7 cellular contexts compared by ENCODE assay signal in the genomic region with DNA sequence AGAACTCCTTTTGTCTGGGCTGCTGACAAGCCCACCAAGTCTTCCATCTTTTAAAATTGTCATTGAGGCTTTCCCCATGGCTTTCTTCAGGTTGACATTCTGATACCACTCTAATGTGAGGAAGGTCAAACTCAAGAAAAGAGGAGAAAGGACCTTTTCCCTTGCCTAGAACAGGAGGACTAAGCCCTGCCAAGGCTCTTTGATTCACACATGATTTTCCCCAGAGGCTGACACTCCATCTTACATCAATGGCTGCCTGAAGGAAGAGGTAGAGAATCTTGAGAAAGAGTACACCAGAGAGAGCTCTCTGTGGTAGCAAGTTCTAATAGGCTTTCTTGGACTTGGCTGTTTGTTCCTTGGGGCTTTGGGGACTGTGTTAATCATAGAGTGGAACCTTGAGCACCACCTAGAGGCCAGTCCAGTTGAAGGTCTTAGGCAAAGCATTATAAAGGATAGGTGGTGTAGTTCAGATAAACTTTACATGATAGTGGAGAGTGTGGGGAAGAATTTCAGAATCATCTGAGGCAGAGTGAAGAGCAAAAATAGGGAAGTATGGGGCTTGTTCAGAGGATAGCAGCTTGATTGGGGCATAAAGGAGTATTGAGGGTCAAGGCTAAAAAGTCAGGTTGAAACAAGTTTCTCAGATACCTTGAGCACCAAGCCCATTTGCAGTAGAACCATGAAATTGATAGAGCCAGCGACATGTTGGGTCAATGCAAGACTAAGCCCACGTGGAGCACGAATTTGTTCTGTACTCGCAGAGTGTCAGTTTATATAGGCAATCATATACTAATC. TPM values are rescaled to one million over a fixed set of nuclear protein-coding genes. Genes with fewer than 3 reads are reported as not detected.
A peak's percentile ranks its signal among the peaks of the same experiment; 100 is the strongest.
DNase-seq lines count a peak whose midpoint lies in the region; ATAC-seq and TF ChIP-seq lines count a peak whose summit lies in the region.

No MANE protein-coding gene starts in this region.

- no peaks in the 10 kb centered on the region for H3K9me2 ChIP-seq in HCT116 (ENCODE audit: insufficient read depth)

- H3K27ac ChIP-seq in HCT116 (ENCODE audit: low read depth, low read length) (no peak overlapping the region), VCaP (no peak overlapping the region)

- TF ChIP-seq POLR2A in HCT116 (IDR thresholded peaks at IDR 0.05; ENCODE audit: borderline replicate concordance, extremely low read depth, insufficient read depth, insufficient read length), result no peak

- H3K4me1 ChIP-seq in HCT116 (ENCODE audit: control insufficient read depth in 1 of 2, insufficient read depth in 2 of 2, low read length in 2 of 2), result no peaks in the 10 kb centered on the region

- H3K79me2 ChIP-seq in HCT116 (ENCODE audit: insufficient read depth, low read length), result no peaks in the 10 kb centered on the region

- RAD21 ChIA-PET in HCT116 (lab: Charles Lee; ENCODE audit: low non-redundant PET in 1 of 2, low total read pairs in 2 of 2, uncharacterized antibody in 2 of 2, unreplicated experiment in 2 of 2), result no interaction called here

- POLR2A ChIA-PET in HCT116 (lab: Charles Lee), result no interaction called here

- no peak overlapping the region for H3K4me3 ChIP-seq in HCT116 (replicated peaks in 1 of 2; ENCODE audit: low read depth in 1 of 2, low read length in 2 of 2)

- intact Hi-C loops in HCT116 (cut with micrococcal nuclease), result loop anchor here (2.0 to 10.0 kb wide), 2 partner anchors 453 to 481 kb away; no protein-coding TSS in a partner anchor
- intact Hi-C loops in left colon (cut with DNase I, micrococcal nuclease), result loop anchor here in 1 of 2 donors (10.0 kb wide), 1 partner anchor 151 kb away; no protein-coding TSS in a partner anchor

- H3K4me2 ChIP-seq in HCT116 (ENCODE audit: low read length), result no peak overlapping the region

- no peak overlapping the region for H3K9ac ChIP-seq in HCT116 (ENCODE audit: low read length)

- TF ChIP-seq RAD21 in HCT116 (IDR thresholded peaks at IDR 0.05; ENCODE audit: low read depth), result peak; percentile 71

- no peaks in the 10 kb centered on the region for H3K27me3 ChIP-seq in HCT116 (ENCODE audit: insufficient read depth, low read length)

- no peak overlapping the region for H2AFZ ChIP-seq in HCT116 (ENCODE audit: low read depth, low read length, poor library complexity, severe bottlenecking)

- BruUV-seq in HCT116 (replicated peaks; lab: Mats Ljungman, UMichigan), result no TSS peak

- H3K36me3 ChIP-seq in HCT116 (ENCODE audit: control insufficient read depth in 1 of 2, insufficient read depth in 2 of 2, low read length in 2 of 2), result peaks cover 13 to 18% of the 10 kb centered on the region in 2 experiments; a peak in 2 of 4 replicates

- CTCF ChIA-PET in HCT116 (lab: Charles Lee), result interaction anchor here (0.7 to 2.8 kb wide), 3 partner anchors 133 to 453 kb away, joined by 4 to 18 read pairs (median 5); a partner anchor contains a TSS

- peak; percentile 95 for ATAC-seq in HCT116
- ATAC-seq in left colon, result peak; percentile 90

- DNase-seq in HCT116 (ENCODE audit: low read depth, low spot score) (peak; percentile 45), NCI-H1105 treated with DMSO at 0.1 percent for 48 hours (lab: John Stamatoyannopoulos, UW) (peak; percentile 39), left colon (peak; percentile 37 to 79)
- DNase-seq in central memory CD4-positive, alpha-beta T cell, result peak; percentile 46
- DNase-seq in stimulated activated CD4-positive, alpha-beta T cell treated with anti-CD3 and anti-CD28 coated beads, TNF-alpha, amount 100 ng/mL, for 48 hours (ENCODE audit: low read depth in 3 of 3), result peak; percentile 17 to 65 (median 17)

- H4K20me1 ChIP-seq in HCT116 (ENCODE audit: insufficient read depth), result no peaks in the 10 kb centered on the region

- TF ChIP-seq CTCF in GM12874 (IDR thresholded peaks at IDR 0.05; ENCODE audit: insufficient read depth, low read depth, low read length) (peak; percentile 64), HCT116 (IDR thresholded peaks at IDR 0.05 in 2 of 3, conservative IDR thresholded peaks at IDR 0.05 in 1 of 3; ENCODE audit: borderline replicate concordance in 1 of 3, insufficient read depth in 1 of 3, low read depth in 2 of 3, low read length in 2 of 3) (peak; percentile 69 to 84 (median 84); a peak in 5 of 6 replicates), VCaP (conservative IDR thresholded peaks at IDR 0.05) (peak; percentile 87)

- no peaks in the 10 kb centered on the region for H3K9me3 ChIP-seq in HCT116 (ENCODE audit: control insufficient read depth in 1 of 2, insufficient read depth in 1 of 2, low read depth in 1 of 2, low read length in 2 of 2)

TF ChIP-seq in HCT116, 20 proteins besides CTCF, POLR2A, EP300 and RAD21:
- TF ChIP-seq SP1 (IDR thresholded peaks at IDR 0.05; ENCODE audit: low read depth) (no peak), POLR2AphosphoS5 (IDR thresholded peaks at IDR 0.05; ENCODE audit: low read depth, low read length) (no peak)

RNA-seq across cellular contexts. Expression of a gene that starts 36.7 kb away (rescaled TPM):
- total RNA-seq in HCT116 (2021; ENCODE audit: unreplicated experiment) (37.8 TPM), left colon (10 to 100 TPM; 54.8 to 57.8 TPM)
- 22.8 and 26.1 TPM in 2 replicates for polyA plus RNA-seq in HCT116 (2012)
